ENCODE assay signal across 8 cellular contexts in genomic region chr10:101161494-101162299, GRCh38. TPM values are rescaled to one million over a fixed set of nuclear protein-coding genes. Genes with fewer than 3 reads are reported as not detected.
A peak's percentile ranks its signal among the peaks of the same experiment; 100 is the strongest.
DNase-seq lines count a peak whose midpoint lies in the region; ATAC-seq and TF ChIP-seq lines count a peak whose summit lies in the region.

No MANE protein-coding gene starts in this region.

- H3K9me3 Mint-ChIP-seq in CD4-positive, alpha-beta memory T cell: no peaks in the 10 kb centered on the region

- H3K4me1 ChIP-seq in CD4-positive, alpha-beta memory T cell (ENCODE audit: insufficient read depth, low read length): peaks cover 8% of the 10 kb centered on the region
- no peaks in the 10 kb centered on the region for H3K4me1 ChIP-seq in mucosa of descending colon (ENCODE audit: low read depth)

- POLR2A ChIA-PET in CD4-positive, alpha-beta memory T cell (lab: Charles Lee; ENCODE audit: partially characterized antibody): no interaction called here

- TF ChIP-seq CTCF in mucosa of descending colon (IDR thresholded peaks at IDR 0.05): peak; percentile 90

- H3K9me3 ChIP-seq in CD4-positive, alpha-beta memory T cell (ENCODE audit: control insufficient read depth in 1 of 2, low read length in 2 of 2): no peaks in the 10 kb centered on the region
- H3K9me3 ChIP-seq in mucosa of descending colon: no peaks in the 10 kb centered on the region

- H3K4me3 Mint-ChIP-seq in CD4-positive, alpha-beta memory T cell: peak overlapping the region in 3 of 8 donors; percentile 41 to 69 (median 62)

- peaks cover 7% of the 10 kb centered on the region for H3K27me3 ChIP-seq in CD4-positive, alpha-beta memory T cell (ENCODE audit: insufficient read depth, low read length)

- CTCF ChIA-PET in CD4-positive, alpha-beta memory T cell (lab: Charles Lee; ENCODE audit: partially characterized antibody): interaction anchor here (0.6 to 2.1 kb wide), 20 partner anchors 10 to 620 kb away, joined by 3 to 17 read pairs (median 4); no protein-coding TSS in a partner anchor

- intact Hi-C loops in CD4-positive, alpha-beta memory T cell (cut with micrococcal nuclease): loop anchor here (1.0 to 5.0 kb wide), 3 partner anchors 130 to 409 kb away; no protein-coding TSS in a partner anchor
- intact Hi-C loops in mucosa of descending colon (cut with DNase I, micrococcal nuclease): no loop called here

- no peaks in the 10 kb centered on the region for H3K36me3 ChIP-seq in CD4-positive, alpha-beta memory T cell (ENCODE audit: insufficient read depth, low read length)
- no peaks in the 10 kb centered on the region for H3K36me3 ChIP-seq in mucosa of descending colon (ENCODE audit: low read depth)

- no peak overlapping the region for H3K4me3 ChIP-seq in CD4-positive, alpha-beta memory T cell (ENCODE audit: low read length in 2 of 2)
- no peak overlapping the region for H3K4me3 ChIP-seq in mucosa of descending colon

- DNase-seq in CD4-positive, alpha-beta memory T cell: peak; percentile 62 to 71 (median 69)
- DNase-seq in NOMO-1 treated with dmso at 0.1 percent for 144 hours (lab: John Stamatoyannopoulos, UW; ENCODE audit: unreplicated experiment) (peak; percentile 69), epidermal melanocyte (ENCODE audit: insufficient read length, low spot score) (peak; percentile 80), mucosa of descending colon (peak; percentile 56 to 66 (median 57))
- peak in 2 of 3 experiments; percentile 12 to 67 for DNase-seq in activated CD8-positive, alpha-beta memory T cell treated with anti-CD3 and anti-CD28 coated beads for 48 hours (ENCODE audit: low read depth in 2 of 3, low spot score in 2 of 3)
- DNase-seq in stimulated activated CD8-positive, alpha-beta memory T cell treated with anti-CD3 and anti-CD28 coated beads, Interleukin-2, amount 100 ng/mL, for 48 hours (ENCODE audit: low read depth in 2 of 2): peak; percentile 30 to 46

- no peaks in the 10 kb centered on the region for H3K36me3 Mint-ChIP-seq in CD4-positive, alpha-beta memory T cell

- peak overlapping the region in 2 of 7 donors; percentile 14 to 20 for H3K27ac Mint-ChIP-seq in CD4-positive, alpha-beta memory T cell

- ATAC-seq in HG02642 (IDR thresholded peaks at IDR 0.05; ENCODE audit: poor library complexity, unreplicated experiment): peak; percentile 46
- peak; percentile 98 for ATAC-seq in mucosa of descending colon
- ATAC-seq in GM19328 (IDR thresholded peaks at IDR 0.05; ENCODE audit: unreplicated experiment): no peak

- H3K4me1 Mint-ChIP-seq in CD4-positive, alpha-beta memory T cell: peaks cover 6 to 14% (median 11%) of the 10 kb centered on the region in 4 donors

- H3K27ac ChIP-seq in CD4-positive, alpha-beta memory T cell (ENCODE audit: low read depth, low read length): no peak overlapping the region

- peaks cover 38 to 51% of the 10 kb centered on the region in 2 donors for H3K27me3 Mint-ChIP-seq in CD4-positive, alpha-beta memory T cell

RNA-seq across cellular contexts. Expression of gene TLX1, which starts 30.6 kb away (rescaled TPM):
- not detected for total RNA-seq in CD4-positive, alpha-beta memory T cell
- not detected for polyA plus RNA-seq in CD4-positive, alpha-beta memory T cell
- 1 to 10 TPM in 1 of 3 donors, under 1 TPM in 1, not detected in 1; 0.93 to 1.0 TPM for total RNA-seq in mucosa of descending colon
